In genomic region chr7:41268874-41269273, GRCh38 we compare ENCODE assay signal across 25 cellular contexts.
"Had no signal": no experiment of that assay in that cellular context is flagged by ENCODE, and none has a peak within 500 bp of the region (broad histone marks: within the 10 kb centered on the region; RNA-seq: fewer than 3 reads in every experiment).

No MANE protein-coding gene starts in this region.

- DNase-seq: activated CD4-positive, alpha-beta memory T cell treated with anti-CD3 and anti-CD28 coated beads for 36 hours; activated CD4-positive, alpha-beta T cell treated with anti-CD3 and anti-CD28 coated beads for 36 hours; activated naive CD4-positive, alpha-beta T cell treated with anti-CD3 and anti-CD28 coated beads for 36 hours; activated naive CD8-positive, alpha-beta T cell treated with anti-CD3 and anti-CD28 coated beads, Interleukin-2, amount 10 ng/mL, durations not matched to agents 7 days and 5 days; activated T-cell treated with anti-CD3 and anti-CD28 coated beads, Interleukin-2, amount 50 U/mL, for 48 hours; amniotic stem cell; colonic mucosa; dorsolateral prefrontal cortex; effector memory CD8-positive, alpha-beta T cell; heart left ventricle; islet precursor cell; lower lobe of right lung; naive thymus-derived CD4-positive, alpha-beta T cell; posterior cingulate gyrus; small intestine; stomach; T1000; transverse colon; uterus had no signal

- H3K27me3 ChIP-seq: colonic mucosa, esophagus muscularis mucosa, gastroesophageal sphincter, heart left ventricle, stomach, transverse colon, uterus had no signal

- ATAC-seq: activated CD4-positive, alpha-beta T cell treated with anti-CD3 and anti-CD28 coated beads for 36 hours; effector memory CD8-positive, alpha-beta T cell; gastroesophageal sphincter; heart left ventricle; left lobe of liver; lower lobe of right lung; naive thymus-derived CD4-positive, alpha-beta T cell; sciatic nerve; stimulated activated memory B cell treated with anti-CD40 and anti-IgM and Interleukin-4, amounts not matched to agents 10 μg/mL and 1 μg/mL and 100 μg/mL, for 72 hours; WTC11 had no signal

- H3K9me3 ChIP-seq: colonic mucosa, esophagus muscularis mucosa, gastroesophageal sphincter, heart left ventricle, lower lobe of right lung, stomach, transverse colon, uterus had no signal

- H3K27ac ChIP-seq: colonic mucosa, dorsolateral prefrontal cortex, esophagus muscularis mucosa, gastroesophageal sphincter, heart left ventricle, lower lobe of right lung, stomach, transverse colon, uterus had no signal

- H3K36me3 ChIP-seq: colonic mucosa, esophagus muscularis mucosa, gastroesophageal sphincter, heart left ventricle, lower lobe of right lung, stomach, transverse colon, uterus had no signal

- H3K4me3 ChIP-seq: colonic mucosa, dorsolateral prefrontal cortex, esophagus muscularis mucosa, gastroesophageal sphincter, heart left ventricle, lower lobe of right lung, stomach, transverse colon, uterus had no signal

- H3K4me1 ChIP-seq: colonic mucosa, esophagus muscularis mucosa, gastroesophageal sphincter, heart left ventricle, lower lobe of right lung, stomach, transverse colon, uterus had no signal
